ENCODE assay signal across 11 cellular contexts in the genomic region with DNA sequence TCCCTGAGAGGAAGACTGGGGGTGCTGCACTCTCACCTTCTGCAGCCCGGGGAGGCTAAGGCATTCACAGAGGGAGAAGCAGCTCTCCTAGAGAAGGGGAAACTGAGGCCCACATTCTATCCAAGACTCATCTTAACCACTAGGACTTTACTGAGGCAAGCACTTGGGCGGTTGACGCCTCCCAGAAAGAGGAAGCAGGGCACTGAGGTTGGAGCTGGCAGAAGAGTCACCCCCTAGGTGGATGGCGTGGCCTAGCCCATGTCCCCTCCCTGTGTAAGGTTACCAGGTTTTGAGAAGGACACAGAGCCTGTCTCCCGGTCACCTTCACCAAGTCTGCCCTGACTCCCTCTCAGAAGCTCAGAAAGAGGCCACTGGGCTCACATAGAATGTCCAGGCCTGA. TPM values are rescaled to one million over a fixed set of nuclear protein-coding genes. Genes with fewer than 3 reads are reported as not detected.
A peak's percentile ranks its signal among the peaks of the same experiment; 100 is the strongest.
DNase-seq lines count a peak whose midpoint lies in the region; ATAC-seq and TF ChIP-seq lines count a peak whose summit lies in the region.
"Had no signal": no experiment of that assay in that cellular context is flagged by ENCODE, and none has a peak within 500 bp of the region (broad histone marks: within the 10 kb centered on the region; RNA-seq: fewer than 3 reads in every experiment).

No MANE protein-coding gene starts in this region.

- no peaks in the 10 kb centered on the region for H3K27me3 ChIP-seq in Peyer's patch
- no peaks in the 10 kb centered on the region for H3K27me3 ChIP-seq in tibial nerve
- H3K27me3 ChIP-seq in MG63: no peaks in the 10 kb centered on the region

- H3K27me3 Mint-ChIP-seq in immature natural killer cell (ENCODE audit: low read depth in 3 of 3): peaks cover 0 to 10% (median 2%) of the 10 kb centered on the region in 3 donors
- no peaks in the 10 kb centered on the region for H3K27me3 Mint-ChIP-seq in stimulated activated naive CD8-positive, alpha-beta T cell treated with anti-CD3 and anti-CD28 coated beads, Interleukin-15, amount 100 ng/mL, for 72 hours

- peaks cover 15 to 16% of the 10 kb centered on the region in 2 donors for H3K4me1 Mint-ChIP-seq in immature natural killer cell
- H3K4me1 Mint-ChIP-seq in stimulated activated naive CD8-positive, alpha-beta T cell treated with anti-CD3 and anti-CD28 coated beads, Interleukin-15, amount 100 ng/mL, for 72 hours: peaks cover 44% of the 10 kb centered on the region

- no peak for TF ChIP-seq EP300 in tibial nerve (IDR thresholded peaks at IDR 0.05)

- no peak for ATAC-seq in stimulated activated naive CD8-positive, alpha-beta T cell treated with anti-CD3 and anti-CD28 coated beads, Interleukin-15, amount 100 ng/mL, for 72 hours

- peaks cover 0 to 5% (median 0%) of the 10 kb centered on the region in 3 donors for H3K36me3 ChIP-seq in Peyer's patch
- H3K36me3 ChIP-seq in tibial nerve: peaks cover 0 to 13% (median 0%) of the 10 kb centered on the region in 3 donors
- peaks cover 7% of the 10 kb centered on the region for H3K36me3 ChIP-seq in MG63

- no peak for TF ChIP-seq POLR2A in Peyer's patch (IDR thresholded peaks at IDR 0.05)
- no peak for TF ChIP-seq POLR2A in tibial nerve (IDR thresholded peaks at IDR 0.05)

- TF ChIP-seq CTCF in Peyer's patch (IDR thresholded peaks at IDR 0.05) (no peak), tibial nerve (IDR thresholded peaks at IDR 0.05) (no peak)

- H3K27ac Mint-ChIP-seq in immature natural killer cell: peak overlapping the region in 1 of 6 donors; percentile 84
- no peak overlapping the region for H3K27ac Mint-ChIP-seq in stimulated activated naive CD8-positive, alpha-beta T cell treated with anti-CD3 and anti-CD28 coated beads, Interleukin-15, amount 100 ng/mL, for 72 hours

- peaks cover 0 to 4% (median 3%) of the 10 kb centered on the region in 3 donors for H3K36me3 Mint-ChIP-seq in immature natural killer cell

- H3K4me1 ChIP-seq in Peyer's patch (peaks cover 0 to 20% (median 7%) of the 10 kb centered on the region in 4 donors), tibial nerve (peaks cover 0 to 70% (median 27%) of the 10 kb centered on the region in 4 donors)

- H3K27ac ChIP-seq in Peyer's patch: peak overlapping the region in 3 of 4 donors; percentile 47 to 91 (median 87)
- peak overlapping the region; percentile 93 to 98 (median 94) for H3K27ac ChIP-seq in tibial nerve
- H3K27ac ChIP-seq: 22Rv1, VCaP had no signal

- DNase-seq in NOMO-1 (lab: John Stamatoyannopoulos, UW; ENCODE audit: unreplicated experiment in 2 of 2) (peak; percentile 26 to 34), NOMO-1 treated with dmso at 0.1 percent for 144 hours (lab: John Stamatoyannopoulos, UW; ENCODE audit: unreplicated experiment) (no peak), Peyer's patch (no peak), immature natural killer cell (no peak), tibial nerve (ENCODE audit: low spot score in 2 of 2) (no peak), MG63 (no peak), NCI-H526 (lab: John Stamatoyannopoulos, UW) (no peak)
- DNase-seq in stimulated activated naive CD8-positive, alpha-beta T cell treated with anti-CD3 and anti-CD28 coated beads, Interleukin-15, amount 100 ng/mL, for 72 hours: no peak
- DNase-seq: caudate nucleus had no signal

- H3K4me3 ChIP-seq in Peyer's patch (no peak overlapping the region), tibial nerve (no peak overlapping the region), MG63 (no peak overlapping the region)

- peak overlapping the region in 3 of 5 donors; percentile 40 to 79 (median 51) for H3K4me3 Mint-ChIP-seq in immature natural killer cell
- no peak overlapping the region for H3K4me3 Mint-ChIP-seq in stimulated activated naive CD8-positive, alpha-beta T cell treated with anti-CD3 and anti-CD28 coated beads, Interleukin-15, amount 100 ng/mL, for 72 hours

- H3K9me3 Mint-ChIP-seq in immature natural killer cell: peaks cover 0 to 2% (median 0%) of the 10 kb centered on the region in 6 donors
- H3K9me3 Mint-ChIP-seq in stimulated activated naive CD8-positive, alpha-beta T cell treated with anti-CD3 and anti-CD28 coated beads, Interleukin-15, amount 100 ng/mL, for 72 hours: no peaks in the 10 kb centered on the region

- WGBS in tibial nerve, 2 donors: 75 to 81% methylated on average over 5 of the region's 5 CpGs

- H3K9me3 ChIP-seq in Peyer's patch: no peaks in the 10 kb centered on the region
- no peaks in the 10 kb centered on the region for H3K9me3 ChIP-seq in tibial nerve
- no peaks in the 10 kb centered on the region for H3K9me3 ChIP-seq in MG63

RNA-seq across cellular contexts. Expression of gene S1PR2, which starts 2.7 kb away (rescaled TPM):
- total RNA-seq in Peyer's patch: 1 to 10 TPM; 2.8 to 4.8 (median 3.1) TPM
- 1 to 10 TPM in 2 of 3 donors, under 1 TPM in 1; 0.79 to 2.7 (median 1.4) TPM for polyA plus RNA-seq in immature natural killer cell
- 10 to 100 TPM; 11.6 to 13.3 (median 12.2) TPM for total RNA-seq in tibial nerve
- total RNA-seq in MG63 (2014; rRNA removed; shearing (Covaris generic); ENCODE audit: low replicate concordance): 14.0 and 14.6 TPM in 2 replicates

RNA-seq across cellular contexts. Expression of gene MRPL4, which starts 23.6 kb away (rescaled TPM):
- total RNA-seq in Peyer's patch: 10 to 100 TPM; 43.8 to 49.6 (median 45.3) TPM
- 10 to 100 TPM; 24.3 to 42.6 (median 27.1) TPM for polyA plus RNA-seq in immature natural killer cell
- total RNA-seq in tibial nerve: 10 to 100 TPM; 37.9 to 83.1 (median 47.8) TPM
- 188 and 218 TPM in 2 replicates for total RNA-seq in MG63 (2014; rRNA removed; shearing (Covaris generic); ENCODE audit: low replicate concordance)

RNA-seq across cellular contexts. Expression of gene DNMT1, which starts 33.6 kb away (rescaled TPM):
- total RNA-seq in Peyer's patch (100 to 1,000 TPM in 1 of 4 donors, 10 to 100 TPM in 3; 22.1 to 195 (median 41.5) TPM), tibial nerve (10 to 100 TPM; 48.2 to 72.9 (median 55.2) TPM)
- polyA plus RNA-seq in immature natural killer cell: 100 to 1,000 TPM in 1 of 3 donors, 10 to 100 TPM in 2; 21.8 to 162 (median 43.3) TPM
- 73.4 and 138 TPM in 2 replicates for total RNA-seq in MG63 (2014; rRNA removed; shearing (Covaris generic); ENCODE audit: low replicate concordance)

RNA-seq across cellular contexts. Expression of gene ICAM1, which starts 42.5 kb away (rescaled TPM):
- total RNA-seq in Peyer's patch (10 to 100 TPM in 2 of 4 donors, 1 to 10 TPM in 2; 2.6 to 62.7 (median 12.7) TPM), tibial nerve (10 to 100 TPM; 14.7 to 50.1 (median 43.1) TPM)
- polyA plus RNA-seq in immature natural killer cell: 10 to 100 TPM in 2 of 3 donors, 1 to 10 TPM in 1; 9.9 to 18.4 (median 18.0) TPM
- 3.8 and 5.1 TPM in 2 replicates for total RNA-seq in MG63 (2014; rRNA removed; shearing (Covaris generic); ENCODE audit: low replicate concordance)

RNA-seq across cellular contexts. Expression of gene ICAM4, which starts 58.4 kb away (rescaled TPM):
- not detected for total RNA-seq in Peyer's patch
- 1 to 10 TPM in 1 of 3 donors, under 1 TPM in 1, not detected in 1; 0.63 to 1.1 TPM for polyA plus RNA-seq in immature natural killer cell
- 1 to 10 TPM in 1 of 4 donors, not detected in 3; 1.3 TPM for total RNA-seq in tibial nerve
- not detected in 2 replicates for total RNA-seq in MG63 (2014; rRNA removed; shearing (Covaris generic); ENCODE audit: low replicate concordance)

Comparison
In these comparisons a context has a peak if more than half of its experiments do, and no peak if none do; other contexts are left out.
1. DNase-seq: peak in NOMO-1 (2 of 2); none in NOMO-1 treated with dmso at 0.1 percent for 144 hours (single experiment), Peyer's patch (0 of 3), immature natural killer cell (0 of 3), tibial nerve (0 of 2), MG63 (single experiment), NCI-H526 (0 of 2) and stimulated activated naive CD8-positive, alpha-beta T cell treated with anti-CD3 and anti-CD28 coated beads, Interleukin-15, amount 100 ng/mL, for 72 hours (0 of 2).
2. H3K4me3 Mint-ChIP-seq: peak in immature natural killer cell (3 of 5); none in stimulated activated naive CD8-positive, alpha-beta T cell treated with anti-CD3 and anti-CD28 coated beads, Interleukin-15, amount 100 ng/mL, for 72 hours (0 of 2).